23 cellular contexts compared by ENCODE assay signal in the genomic region with DNA sequence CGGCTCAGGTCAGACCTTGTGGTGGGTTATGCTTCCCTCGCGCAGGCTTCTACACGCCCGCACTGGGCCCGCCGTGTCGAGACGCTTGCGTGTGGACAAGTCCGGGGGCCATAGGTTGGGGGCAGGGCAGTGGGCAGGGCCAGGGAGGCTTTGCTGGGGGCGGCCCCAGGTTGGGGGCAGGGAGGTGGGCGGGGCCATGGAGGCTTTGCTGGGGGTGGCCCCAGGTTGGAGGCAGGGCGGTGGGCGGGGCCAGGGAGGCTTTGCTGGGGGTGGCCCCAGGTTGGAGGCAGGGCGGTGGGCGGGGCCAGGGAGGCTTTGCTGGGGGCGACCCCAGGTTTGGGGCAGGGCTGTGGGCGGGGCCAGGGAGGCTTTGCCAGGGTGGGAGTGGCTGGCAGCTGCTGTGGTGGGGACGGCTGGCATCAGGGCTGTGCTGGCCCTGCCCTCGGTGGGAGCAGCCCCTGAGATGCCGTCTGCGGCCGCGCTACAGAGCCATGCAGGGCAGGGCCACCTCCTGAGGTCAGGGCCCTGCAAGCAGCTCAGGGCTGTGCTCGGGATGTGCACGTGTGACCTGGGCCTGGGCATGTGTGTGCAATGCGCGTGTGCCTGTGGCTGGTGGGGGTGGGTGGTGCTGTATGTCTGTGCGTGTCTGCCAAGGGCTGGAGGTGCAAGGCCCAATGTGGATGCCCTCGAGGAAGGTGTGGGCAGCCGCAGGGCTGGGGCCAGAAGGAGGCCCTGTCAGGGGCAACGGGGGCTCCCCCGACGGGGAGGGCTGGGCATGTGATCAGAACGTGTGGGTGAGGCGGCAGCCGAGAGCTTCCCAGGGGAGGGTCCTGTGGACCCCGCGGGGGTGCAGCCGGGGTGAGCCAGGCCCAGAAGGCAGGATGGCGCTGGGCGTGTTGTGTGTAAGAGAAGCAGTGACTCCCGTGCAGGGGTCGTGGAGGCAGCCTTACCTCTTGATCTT.
DNase-seq lines count a peak whose midpoint lies in the region; ATAC-seq, FAIRE-seq and TF ChIP-seq lines count a peak whose summit lies in the region.
"Had no signal": no experiment of that assay in that cellular context is flagged by ENCODE, and none has a peak within 500 bp of the region (broad histone marks: within the 10 kb centered on the region; RNA-seq: fewer than 3 reads in every experiment).

No MANE protein-coding gene starts in this region.

- H3K9me3 Mint-ChIP-seq in activated naive CD4-positive, alpha-beta T cell treated with anti-CD3 and anti-CD28 coated beads for 36 hours: peaks cover 2% of the 10 kb centered on the region
- peaks cover 7% of the 10 kb centered on the region; the same call in 1 of the 2 replicates for H3K9me3 Mint-ChIP-seq in WTC11

- CTCF ChIA-PET in activated naive CD4-positive, alpha-beta T cell treated with anti-CD3 and anti-CD28 coated beads for 36 hours (lab: Charles Lee): interaction anchor here (1.1 kb wide), 1 partner anchor 10 kb away, joined by 4 read pairs; no protein-coding TSS in a partner anchor
- CTCF ChIA-PET in WTC11 (lab: Charles Lee): no interaction called here

- POLR2A ChIA-PET in WTC11 (lab: Charles Lee): no interaction called here

- H3K36me3 ChIP-seq in kidney (ENCODE audit: control insufficient read depth in 1 of 2, insufficient read depth in 2 of 2, low read length in 2 of 2): no peaks in the 10 kb centered on the region
- no peaks in the 10 kb centered on the region for H3K36me3 ChIP-seq in tibial artery
- H3K36me3 ChIP-seq: BLaER1 treated with 17β-estradiol and CSF1 and Interleukin-3, amounts not matched to agents 10 nM and 100 nM; SJSA1 had no signal

- H3K4me1 ChIP-seq in kidney (ENCODE audit: control insufficient read depth in 1 of 2, insufficient read depth in 1 of 2, low read depth in 1 of 2, low read length in 2 of 2) (no peaks in the 10 kb centered on the region), tibial artery (no peaks in the 10 kb centered on the region)
- H3K4me1 ChIP-seq: body of pancreas, SJSA1 had no signal

- no peak overlapping the region for H3K4me3 ChIP-seq in kidney (ENCODE audit: low read length in 2 of 2)
- H3K4me3 ChIP-seq in tibial artery: no peak overlapping the region
- H3K4me3 ChIP-seq: BLaER1 treated with 17β-estradiol and CSF1 and Interleukin-3, amounts not matched to agents 10 nM and 100 nM; body of pancreas; lung; SJSA1 had no signal

- H3K36me3 Mint-ChIP-seq in activated naive CD4-positive, alpha-beta T cell treated with anti-CD3 and anti-CD28 coated beads for 36 hours (ENCODE audit: low read depth): no peaks in the 10 kb centered on the region
- no peaks in the 10 kb centered on the region for H3K36me3 Mint-ChIP-seq in WTC11
- H3K36me3 Mint-ChIP-seq: activated naive CD8-positive, alpha-beta T cell treated with anti-CD3 and anti-CD28 coated beads for 36 hours had no signal

- FAIRE-seq in kidney (lab: Jason Lieb, UNC): no peak
- FAIRE-seq: colon, D721Med had no signal

- peaks cover 2% of the 10 kb centered on the region for H3K27me3 Mint-ChIP-seq in activated naive CD4-positive, alpha-beta T cell treated with anti-CD3 and anti-CD28 coated beads for 36 hours (ENCODE audit: low read depth)
- no peaks in the 10 kb centered on the region for H3K27me3 Mint-ChIP-seq in WTC11 (ENCODE audit: low read depth)

- ATAC-seq in WTC11 (peak; percentile 55), GM19455 (IDR thresholded peaks at IDR 0.05; ENCODE audit: unreplicated experiment) (no peak), HG03354 (IDR thresholded peaks at IDR 0.05; ENCODE audit: poor library complexity, severe bottlenecking, unreplicated experiment) (no peak), GM19452 (IDR thresholded peaks at IDR 0.05; ENCODE audit: unreplicated experiment) (no peak)
- ATAC-seq: body of pancreas had no signal

- no peak overlapping the region for H3K27ac Mint-ChIP-seq in activated naive CD4-positive, alpha-beta T cell treated with anti-CD3 and anti-CD28 coated beads for 36 hours
- H3K27ac Mint-ChIP-seq in WTC11: no peak overlapping the region
- H3K27ac Mint-ChIP-seq: activated naive CD8-positive, alpha-beta T cell treated with anti-CD3 and anti-CD28 coated beads for 36 hours had no signal

- H3K4me3 Mint-ChIP-seq in activated naive CD4-positive, alpha-beta T cell treated with anti-CD3 and anti-CD28 coated beads for 36 hours: no peak overlapping the region
- H3K4me3 Mint-ChIP-seq in WTC11: no peak overlapping the region
- H3K4me3 Mint-ChIP-seq: activated naive CD8-positive, alpha-beta T cell treated with anti-CD3 and anti-CD28 coated beads for 36 hours had no signal

- H3K27ac ChIP-seq in kidney (ENCODE audit: low read depth in 2 of 2, low read length in 2 of 2) (no peak overlapping the region), tibial artery (no peak overlapping the region)
- H3K27ac ChIP-seq: BLaER1 treated with 17β-estradiol and CSF1 and Interleukin-3, amounts not matched to agents 10 nM and 100 nM; body of pancreas; SJSA1 had no signal

- H3K9me3 ChIP-seq in kidney (ENCODE audit: control insufficient read depth in 1 of 2, low read length in 2 of 2) (peaks cover 0 to 6% of the 10 kb centered on the region in 2 donors), tibial artery (peaks cover 0 to 12% (median 0%) of the 10 kb centered on the region in 3 donors)
- H3K9me3 ChIP-seq: body of pancreas, SJSA1 had no signal

- peaks cover 6% of the 10 kb centered on the region for H3K4me1 Mint-ChIP-seq in activated naive CD4-positive, alpha-beta T cell treated with anti-CD3 and anti-CD28 coated beads for 36 hours (ENCODE audit: low read depth)
- peaks cover 2% of the 10 kb centered on the region for H3K4me1 Mint-ChIP-seq in WTC11

- peak; percentile 3 for DNase-seq in activated naive CD4-positive, alpha-beta T cell treated with anti-CD3 and anti-CD28 coated beads for 36 hours
- DNase-seq in activated naive CD4-positive, alpha-beta T cell (lab: John Stamatoyannopoulos, UW): no peak
- peak; percentile 61 for DNase-seq in WTC11 (ENCODE audit: low spot score)
- DNase-seq in kidney: peak; percentile 64
- DNase-seq in tibial artery: peak; percentile 16 to 58
- DNase-seq: activated CD4-positive, alpha-beta T cell treated with anti-CD3 and anti-CD28 coated beads, Interleukin-2, amount 50 U/mL, for 1 hour; activated CD8-positive, alpha-beta memory T cell treated with anti-CD3 and anti-CD28 coated beads, Interleukin-2, amount 50 U/mL, for 48 hours; activated naive CD8-positive, alpha-beta T cell treated with anti-CD3 and anti-CD28 coated beads for 36 hours; NCI-H1694; NCI-H774; nucleus accumbens; retina; stimulated activated CD4-positive, alpha-beta T cell treated with anti-CD3 and anti-CD28 coated beads, Interleukin-15, amount 100 ng/mL, for 24 hours; substantia nigra had no signal

- peaks cover 0 to 40% of the 10 kb centered on the region in 2 donors for H3K27me3 ChIP-seq in tibial artery

- intact Hi-C loops in activated naive CD4-positive, alpha-beta T cell treated with anti-CD3 and anti-CD28 coated beads for 36 hours (cut with micrococcal nuclease): no loop called here
- intact Hi-C loops in kidney (cut with DNase I): no loop called here
- intact Hi-C loops in tibial artery (cut with DNase I; ENCODE audit: low total_unique reads): no loop called here

- TF ChIP-seq CTCF in WTC11 (IDR thresholded peaks at IDR 0.05): no peak
- TF ChIP-seq CTCF in kidney (IDR thresholded peaks at IDR 0.05; ENCODE audit: borderline replicate concordance, extremely low read depth, insufficient read depth): no peak
- no peak for TF ChIP-seq CTCF in tibial artery (IDR thresholded peaks at IDR 0.05)

- H3K9ac ChIP-seq in kidney (ENCODE audit: low read length in 2 of 2): no peak overlapping the region
- H3K9ac ChIP-seq: BLaER1 treated with 17β-estradiol and CSF1 and Interleukin-3, amounts not matched to agents 10 nM and 100 nM had no signal

TF ChIP-seq in WTC11, 78 proteins besides CTCF, POLR2A, EP300 and RAD21 (continues in another document):
- TF ChIP-seq, protein P1, sequence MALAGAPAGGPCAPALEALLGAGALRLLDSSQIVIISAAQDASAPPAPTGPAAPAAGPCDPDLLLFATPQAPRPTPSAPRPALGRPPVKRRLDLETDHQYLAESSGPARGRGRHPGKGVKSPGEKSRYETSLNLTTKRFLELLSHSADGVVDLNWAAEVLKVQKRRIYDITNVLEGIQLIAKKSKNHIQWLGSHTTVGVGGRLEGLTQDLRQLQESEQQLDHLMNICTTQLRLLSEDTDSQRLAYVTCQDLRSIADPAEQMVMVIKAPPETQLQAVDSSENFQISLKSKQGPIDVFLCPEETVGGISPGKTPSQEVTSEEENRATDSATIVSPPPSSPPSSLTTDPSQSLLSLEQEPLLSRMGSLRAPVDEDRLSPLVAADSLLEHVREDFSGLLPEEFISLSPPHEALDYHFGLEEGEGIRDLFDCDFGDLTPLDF (CRISPR knock-in tag; IDR thresholded peaks at IDR 0.05): no peak
- TF ChIP-seq, protein P2, sequence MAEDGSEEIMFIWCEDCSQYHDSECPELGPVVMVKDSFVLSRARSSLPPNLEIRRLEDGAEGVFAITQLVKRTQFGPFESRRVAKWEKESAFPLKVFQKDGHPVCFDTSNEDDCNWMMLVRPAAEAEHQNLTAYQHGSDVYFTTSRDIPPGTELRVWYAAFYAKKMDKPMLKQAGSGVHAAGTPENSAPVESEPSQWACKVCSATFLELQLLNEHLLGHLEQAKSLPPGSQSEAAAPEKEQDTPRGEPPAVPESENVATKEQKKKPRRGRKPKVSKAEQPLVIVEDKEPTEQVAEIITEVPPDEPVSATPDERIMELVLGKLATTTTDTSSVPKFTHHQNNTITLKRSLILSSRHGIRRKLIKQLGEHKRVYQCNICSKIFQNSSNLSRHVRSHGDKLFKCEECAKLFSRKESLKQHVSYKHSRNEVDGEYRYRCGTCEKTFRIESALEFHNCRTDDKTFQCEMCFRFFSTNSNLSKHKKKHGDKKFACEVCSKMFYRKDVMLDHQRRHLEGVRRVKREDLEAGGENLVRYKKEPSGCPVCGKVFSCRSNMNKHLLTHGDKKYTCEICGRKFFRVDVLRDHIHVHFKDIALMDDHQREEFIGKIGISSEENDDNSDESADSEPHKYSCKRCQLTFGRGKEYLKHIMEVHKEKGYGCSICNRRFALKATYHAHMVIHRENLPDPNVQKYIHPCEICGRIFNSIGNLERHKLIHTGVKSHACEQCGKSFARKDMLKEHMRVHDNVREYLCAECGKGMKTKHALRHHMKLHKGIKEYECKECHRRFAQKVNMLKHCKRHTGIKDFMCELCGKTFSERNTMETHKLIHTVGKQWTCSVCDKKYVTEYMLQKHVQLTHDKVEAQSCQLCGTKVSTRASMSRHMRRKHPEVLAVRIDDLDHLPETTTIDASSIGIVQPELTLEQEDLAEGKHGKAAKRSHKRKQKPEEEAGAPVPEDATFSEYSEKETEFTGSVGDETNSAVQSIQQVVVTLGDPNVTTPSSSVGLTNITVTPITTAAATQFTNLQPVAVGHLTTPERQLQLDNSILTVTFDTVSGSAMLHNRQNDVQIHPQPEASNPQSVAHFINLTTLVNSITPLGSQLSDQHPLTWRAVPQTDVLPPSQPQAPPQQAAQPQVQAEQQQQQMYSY (CRISPR knock-in tag; IDR thresholded peaks at IDR 0.05): no peak
- TF ChIP-seq SP1 (CRISPR knock-in tag; conservative IDR thresholded peaks at IDR 0.05): peak; percentile 38; the same call in 1 of the 2 replicates
- TF ChIP-seq EMX1 (CRISPR knock-in tag; IDR thresholded peaks at IDR 0.05): no peak
- no peak for TF ChIP-seq ZNF396 (CRISPR knock-in tag; IDR thresholded peaks at IDR 0.05; ENCODE audit: borderline replicate concordance)
- TF ChIP-seq CREB1 (CRISPR knock-in tag; IDR thresholded peaks at IDR 0.05): no peak

Comparison
In these comparisons a context has a peak if more than half of its experiments do, and no peak if none do; other contexts are left out.
1. DNase-seq: peak in activated naive CD4-positive, alpha-beta T cell treated with anti-CD3 and anti-CD28 coated beads for 36 hours (single experiment), WTC11 (single experiment), kidney (single experiment) and tibial artery (2 of 2); none in activated naive CD4-positive, alpha-beta T cell (0 of 4).